ENCODE assay signal across 16 cellular contexts in the genomic region with DNA sequence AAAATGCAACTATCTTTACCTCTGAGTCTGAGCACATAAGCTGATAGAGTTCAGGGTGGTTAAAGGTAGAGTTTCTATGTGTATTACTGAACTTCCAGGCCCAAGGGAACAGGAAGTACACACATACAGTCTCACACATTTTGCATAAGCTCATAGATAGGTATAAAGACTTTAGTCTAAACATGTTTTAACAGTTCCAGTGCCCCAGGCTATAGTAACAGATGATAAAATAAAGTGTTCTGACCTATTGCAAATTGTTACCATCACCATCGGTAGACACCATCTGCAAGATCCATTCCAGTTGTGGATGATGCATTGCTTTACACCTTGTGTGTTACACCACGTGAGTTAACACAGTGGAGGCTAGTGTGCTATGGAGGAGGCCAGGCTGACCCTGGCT.
"Had no signal": no experiment of that assay in that cellular context is flagged by ENCODE, and none has a peak within 500 bp of the region (broad histone marks: within the 10 kb centered on the region; RNA-seq: fewer than 3 reads in every experiment).

No MANE protein-coding gene starts in this region.

- DNase-seq: effector memory CD8-positive, alpha-beta T cell; erythroblast; heart left ventricle; hippocampal formation; natural killer cell; posterior cingulate gyrus; right cardiac atrium; stimulated activated CD4-positive, alpha-beta T cell treated with anti-CD3 and anti-CD28 coated beads, Interleukin-2, amount 100 ng/mL, for 48 hours; stimulated activated naive CD4-positive, alpha-beta T cell treated with Interleukin-2 at 50 U/mL for 16 hours; trophoblast cell; uterus had no signal

- H3K27me3 ChIP-seq: uterus had no signal

- H3K4me3 ChIP-seq: heart left ventricle, smooth muscle cell, uterus had no signal

- FAIRE-seq: colon, frontal cortex, islet of Langerhans had no signal

- H3K4me1 ChIP-seq: heart left ventricle, uterus had no signal

- H3K9me3 ChIP-seq: heart left ventricle, uterus had no signal

- H3K4me2 ChIP-seq: smooth muscle cell had no signal

- ATAC-seq: effector memory CD8-positive, alpha-beta T cell; heart left ventricle; left lobe of liver; natural killer cell; right cardiac atrium had no signal

- H3K36me3 ChIP-seq: heart left ventricle, uterus had no signal

- H3K27ac ChIP-seq: heart left ventricle, uterus had no signal
